In the genomic region with DNA sequence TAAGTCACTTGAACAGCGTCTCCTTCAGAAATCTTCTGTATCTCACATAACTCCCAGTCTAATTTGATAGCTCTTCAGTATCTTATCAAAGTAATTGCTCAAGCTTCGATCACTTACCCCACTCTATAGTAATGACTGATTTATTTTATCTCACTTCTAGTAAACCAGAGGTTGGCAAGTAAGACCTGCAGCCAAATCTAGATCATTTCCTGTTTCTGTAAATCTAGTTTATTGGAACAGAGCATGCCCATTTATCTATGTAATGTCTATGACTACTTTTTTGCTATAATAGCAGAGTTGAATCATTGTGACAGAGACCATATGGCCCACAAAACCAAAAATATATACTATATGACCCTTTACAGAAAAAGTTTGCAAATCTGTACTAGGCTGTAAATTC, we compare ENCODE assay signal across 34 cellular contexts. TPM values are rescaled to one million over a fixed set of nuclear protein-coding genes. Genes with fewer than 3 reads are reported as not detected.
"Had no signal": no experiment of that assay in that cellular context is flagged by ENCODE, and none has a peak within 500 bp of the region (broad histone marks: within the 10 kb centered on the region; RNA-seq: fewer than 3 reads in every experiment).

No MANE protein-coding gene starts in this region.

- ATAC-seq: naive thymus-derived CD4-positive, alpha-beta T cell; natural killer cell; psoas muscle; right cardiac atrium; right lobe of liver; stimulated activated memory B cell treated with anti-CD40 and anti-IgM and Interleukin-4, amounts not matched to agents 10 μg/mL and 1 μg/mL and 100 μg/mL, for 72 hours; stimulated activated naive CD8-positive, alpha-beta T cell treated with anti-CD3 and anti-CD28 coated beads, Interleukin-15, amount 100 ng/mL, for 72 hours; stimulated activated naive CD8-positive, alpha-beta T cell treated with anti-CD3 and anti-CD28 coated beads, Interleukin-15, Interleukin-2, amounts not matched to agents 100 U/mL and 50 U/mL, for 24 hours; upper lobe of right lung had no signal

- H3K9me3 ChIP-seq: neutrophil, ovary, psoas muscle, right lobe of liver, sigmoid colon, suprapubic skin, testis, tibial artery, transverse colon, upper lobe of right lung, uterus had no signal

- H3K4me3 ChIP-seq: ovary, psoas muscle, right lobe of liver, sigmoid colon, suprapubic skin, testis, tibial artery, transverse colon, upper lobe of right lung, uterus had no signal

- H2AFZ ChIP-seq: parathyroid adenoma had no signal

- H3K4me3 Mint-ChIP-seq: naive thymus-derived CD4-positive, alpha-beta T cell; natural killer cell; nephron progenitor cell; neural crest cell; stimulated activated memory B cell treated with anti-CD40 and anti-IgM and Interleukin-4, amounts not matched to agents 10 μg/mL and 1 μg/mL and 100 μg/mL, for 72 hours; stimulated activated naive CD8-positive, alpha-beta T cell treated with anti-CD3 and anti-CD28 coated beads, Interleukin-15, amount 100 ng/mL, for 72 hours; type B pancreatic cell had no signal

- H3K9ac ChIP-seq: parathyroid adenoma had no signal

- H3K36me3 Mint-ChIP-seq: naive thymus-derived CD4-positive, alpha-beta T cell; natural killer cell; stimulated activated memory B cell treated with anti-CD40 and anti-IgM and Interleukin-4, amounts not matched to agents 10 μg/mL and 1 μg/mL and 100 μg/mL, for 72 hours; type B pancreatic cell had no signal

- H3K27me3 Mint-ChIP-seq: progenitor cell of endocrine pancreas, type B pancreatic cell had no signal

- H3K27me3 ChIP-seq: ovary, right lobe of liver, sigmoid colon, suprapubic skin, testis, tibial artery, transverse colon, uterus had no signal

- H3K4me1 ChIP-seq: parathyroid adenoma, psoas muscle, right lobe of liver, sigmoid colon, suprapubic skin, testis, tibial artery, transverse colon, upper lobe of right lung, uterus had no signal

- H3K36me3 ChIP-seq: neutrophil, ovary, right lobe of liver, sigmoid colon, suprapubic skin, tibial artery, transverse colon, upper lobe of right lung, uterus had no signal

- H3K4me1 Mint-ChIP-seq: naive thymus-derived CD4-positive, alpha-beta T cell; natural killer cell; nephron progenitor cell; neural crest cell; stimulated activated memory B cell treated with anti-CD40 and anti-IgM and Interleukin-4, amounts not matched to agents 10 μg/mL and 1 μg/mL and 100 μg/mL, for 72 hours; stimulated activated naive CD8-positive, alpha-beta T cell treated with anti-CD3 and anti-CD28 coated beads, Interleukin-15, amount 100 ng/mL, for 72 hours had no signal

- H3K27ac Mint-ChIP-seq: naive thymus-derived CD4-positive, alpha-beta T cell; natural killer cell; nephron progenitor cell; progenitor cell of endocrine pancreas; stimulated activated memory B cell treated with anti-CD40 and anti-IgM and Interleukin-4, amounts not matched to agents 10 μg/mL and 1 μg/mL and 100 μg/mL, for 72 hours; type B pancreatic cell had no signal

- H3K79me2 ChIP-seq: parathyroid adenoma had no signal

- H3K27ac ChIP-seq: neutrophil, ovary, parathyroid adenoma, psoas muscle, right lobe of liver, sigmoid colon, suprapubic skin, testis, tibial artery, transverse colon, upper lobe of right lung, uterus had no signal

- DNase-seq: naive thymus-derived CD4-positive, alpha-beta T cell; natural killer cell; nephron progenitor cell; nucleus accumbens; ovary; posterior cingulate gyrus; psoas muscle; right cardiac atrium; right lobe of liver; sigmoid colon; small intestine; stimulated activated CD4-positive, alpha-beta T cell treated with anti-CD3 and anti-CD28 coated beads, Interleukin-15, amount 100 ng/mL, for 24 hours; stimulated activated CD4-positive, alpha-beta T cell treated with anti-CD3 and anti-CD28 coated beads, Interleukin-2, amount 100 ng/mL, for 24 hours; stimulated activated CD4-positive, alpha-beta T cell treated with anti-CD3 and anti-CD28 coated beads, Interleukin-2, amount 100 ng/mL, for 48 hours; stimulated activated CD4-positive, alpha-beta T cell treated with anti-CD3 and anti-CD28 coated beads, Interleukin-4, amount 100 ng/mL, for 24 hours; stimulated activated naive CD4-positive, alpha-beta T cell; stimulated activated naive CD8-positive, alpha-beta T cell treated with anti-CD3 and anti-CD28 coated beads, Interleukin-15, amount 100 ng/mL, for 72 hours; stimulated activated naive CD8-positive, alpha-beta T cell treated with anti-CD3 and anti-CD28 coated beads, Interleukin-15, Interleukin-2, amounts not matched to agents 100 U/mL and 50 U/mL, for 24 hours; substantia nigra; testis; tibial artery; transverse colon; upper lobe of right lung; uterus had no signal

- H3K9me3 Mint-ChIP-seq: naive thymus-derived CD4-positive, alpha-beta T cell; natural killer cell; nephron progenitor cell; neural crest cell; stimulated activated memory B cell treated with anti-CD40 and anti-IgM and Interleukin-4, amounts not matched to agents 10 μg/mL and 1 μg/mL and 100 μg/mL, for 72 hours; stimulated activated naive CD8-positive, alpha-beta T cell treated with anti-CD3 and anti-CD28 coated beads, Interleukin-15, amount 100 ng/mL, for 72 hours; type B pancreatic cell had no signal

RNA-seq across cellular contexts. Expression of a gene that starts 40.1 kb away (rescaled TPM):
- total RNA-seq: naive thymus-derived CD4-positive, alpha-beta T cell; natural killer cell; omental fat pad; psoas muscle; right lobe of liver; sigmoid colon; skeletal muscle tissue; upper lobe of right lung had no signal
- polyA plus RNA-seq: naive thymus-derived CD4-positive, alpha-beta T cell; ovary; psoas muscle; sigmoid colon; small intestine; urinary bladder had no signal
